8 cellular contexts compared by ENCODE assay signal in the genomic region with DNA sequence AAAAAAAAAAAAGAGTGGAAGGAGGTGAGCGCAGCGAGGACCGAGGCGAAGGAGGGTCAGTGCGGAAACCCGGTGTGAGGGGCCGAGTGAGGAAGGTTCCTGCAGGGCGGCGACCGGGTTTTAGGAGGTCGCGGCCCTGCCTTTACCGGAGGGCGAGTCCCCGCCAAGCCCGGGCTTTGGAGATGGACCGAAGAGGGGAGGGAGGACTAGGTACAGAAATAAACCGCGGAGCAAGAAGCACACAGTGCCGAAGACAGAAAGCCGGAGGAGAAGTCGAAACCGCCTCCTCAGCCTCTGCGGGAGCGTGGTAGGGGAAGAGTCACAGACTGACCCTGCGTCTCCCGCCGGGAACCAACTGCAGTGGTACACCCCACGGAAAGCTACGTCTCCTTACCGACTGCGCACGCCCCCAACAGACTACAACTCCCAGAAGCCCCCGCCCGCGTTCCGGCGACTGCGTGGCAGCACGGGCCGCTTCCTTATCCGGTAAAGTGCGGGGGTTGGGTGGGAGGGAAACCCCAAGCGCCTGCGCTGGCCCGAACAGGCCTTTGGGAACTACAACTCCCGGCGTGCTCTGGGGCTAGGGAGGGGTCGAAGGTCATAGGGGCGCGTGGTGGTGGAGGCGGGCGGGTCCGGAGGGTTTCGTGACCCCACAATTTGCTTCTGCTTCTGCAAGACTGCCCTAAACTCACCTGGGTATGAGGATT. TPM values are rescaled to one million over a fixed set of nuclear protein-coding genes. Genes with fewer than 3 reads are reported as not detected.
DNase-seq lines count a peak whose midpoint lies in the region; ATAC-seq and TF ChIP-seq lines count a peak whose summit lies in the region.

Gene NFXL1 (minus strand): TSS at position 365 of the 707 bp plus-strand sequence. CDS start 380 bp downstream, outside the sequence.

- H3K4me1 Mint-ChIP-seq in activated CD4-positive, alpha-beta T cell treated with anti-CD3 and anti-CD28 coated beads for 36 hours, result peaks cover 25% of the 10 kb centered on the region

- H3K4me3 Mint-ChIP-seq in activated CD4-positive, alpha-beta T cell treated with anti-CD3 and anti-CD28 coated beads for 36 hours, result peak within 1 kb of the TSS; percentile 94

- no peaks in the 10 kb centered on the region for H3K36me3 ChIP-seq in BJ (ENCODE audit: control insufficient read depth, insufficient read depth, low read length)

- TF ChIP-seq CTCF in BJ (IDR thresholded peaks at IDR 0.05; ENCODE audit: insufficient read depth, low read depth, low read length) (no peak), choroid plexus epithelial cell (conservative IDR thresholded peaks at IDR 0.05; ENCODE audit: low read depth, low read length) (no peak)

- intact Hi-C loops in activated CD4-positive, alpha-beta T cell treated with anti-CD3 and anti-CD28 coated beads for 36 hours (cut with DNase I, micrococcal nuclease), result loop anchor here (1.0 to 10.0 kb wide), 10 partner anchors 40 to 866 kb away; partner anchors contain the start of genes COMMD8 (in 2 of the 2), SLAIN2 (in 2 of the 2), CNGA1 (in 1 of the 2) and CORIN (in 1 of the 2)

- H3K4me3 ChIP-seq in BJ (ENCODE audit: low read depth, low read length), result peak within 1 kb of the TSS; percentile 98
- peak within 1 kb of the TSS; percentile 91 for H3K4me3 ChIP-seq in choroid plexus epithelial cell (ENCODE audit: low read depth, low read length)

- H3K27ac Mint-ChIP-seq in activated CD4-positive, alpha-beta T cell treated with anti-CD3 and anti-CD28 coated beads for 36 hours, result peak within 1 kb of the TSS; percentile 90

- no peaks in the 10 kb centered on the region for H3K27me3 Mint-ChIP-seq in activated CD4-positive, alpha-beta T cell treated with anti-CD3 and anti-CD28 coated beads for 36 hours

- CTCF ChIA-PET in BJ (lab: Yijun Ruan, JAX), result no interaction called here
- CTCF ChIA-PET in activated CD4-positive, alpha-beta T cell treated with anti-CD3 and anti-CD28 coated beads for 36 hours (lab: Charles Lee), result interaction anchor here (0.6 to 1.3 kb wide), 2 partner anchors 13 to 215 kb away, joined by 3 read pairs; no protein-coding TSS in a partner anchor

- H3K27me3 ChIP-seq in BJ (ENCODE audit: control insufficient read depth, insufficient read depth, low read length), result no peaks in the 10 kb centered on the region

- peaks cover 29% of the 10 kb centered on the region for H3K36me3 Mint-ChIP-seq in activated CD4-positive, alpha-beta T cell treated with anti-CD3 and anti-CD28 coated beads for 36 hours (ENCODE audit: low read depth)

- H3K9me3 Mint-ChIP-seq in activated CD4-positive, alpha-beta T cell treated with anti-CD3 and anti-CD28 coated beads for 36 hours (ENCODE audit: low read depth), result no peaks in the 10 kb centered on the region

- DNase-seq in BJ (ENCODE audit: low read depth) (peak; percentile 81), GM19240 (ENCODE audit: insufficient read length, low spot score) (peak; percentile 83), NCI-H524 (lab: John Stamatoyannopoulos, UW) (peak; percentile 97), choroid plexus epithelial cell (ENCODE audit: low read depth) (peak; percentile 99), kidney glomerular epithelial cell (lab: John Stamatoyannopoulos, UW) (peak; percentile 90)
- peak; percentile 98 for DNase-seq in activated CD4-positive, alpha-beta T cell treated with anti-CD3 and anti-CD28 coated beads for 36 hours
- peak; percentile 96 for DNase-seq in stimulated activated CD4-positive, alpha-beta T cell treated with anti-CD3 and anti-CD28 coated beads, Interleukin-15, amount 100 ng/mL, for 48 hours (ENCODE audit: low read depth in 2 of 2)

- ATAC-seq in HG03457 (IDR thresholded peaks at IDR 0.05; ENCODE audit: unreplicated experiment), result peak; percentile 99
- peak; percentile 97 for ATAC-seq in activated CD4-positive, alpha-beta T cell treated with anti-CD3 and anti-CD28 coated beads for 36 hours

- POLR2A ChIA-PET in BJ (lab: Charles Lee), result no interaction called here
- POLR2A ChIA-PET in activated CD4-positive, alpha-beta T cell treated with anti-CD3 and anti-CD28 coated beads for 36 hours (lab: Charles Lee), result interaction anchor here (0.7 to 1.0 kb wide), 3 partner anchors 10 to 429 kb away, joined by 3 to 6 read pairs (median 3); partner anchors contain the start of gene ATP10D

RNA-seq across cellular contexts. Expression of gene NFXL1, which starts in this region (rescaled TPM):
- polyA plus RNA-seq in BJ (2011; rRNA removed), result 7.1 and 9.7 TPM in 2 replicates
- polyA minus RNA-seq in BJ (2011; rRNA and poly(A)+ RNA removed), result 10.6 and 12.1 TPM in 2 replicates
- total RNA-seq in activated CD4-positive, alpha-beta T cell treated with anti-CD3 and anti-CD28 coated beads for 36 hours, result 10 to 100 TPM; 12.6 to 14.4 TPM

Comparison
In these comparisons a context has a peak if more than half of its experiments do, and no peak if none do; other contexts are left out.
1. Peak in every context shown above with its lines: DNase-seq, ATAC-seq and H3K4me3 ChIP-seq.